ENCODE assay signal across 8 cellular contexts in genomic region chr11:128519353-128519752, GRCh38.
DNase-seq lines count a peak whose midpoint lies in the region; TF ChIP-seq lines count a peak whose summit lies in the region.

No MANE protein-coding gene starts in this region.

- H3K4me3 ChIP-seq in WERI-Rb-1 (ENCODE audit: low read depth, low read length) (no peak overlapping the region), kidney epithelial cell (ENCODE audit: low read depth, low read length) (peak overlapping the region; percentile 2), tibial nerve (peak overlapping the region; percentile 0 to 90 (median 47))

- no peaks in the 10 kb centered on the region for H3K9me3 Mint-ChIP-seq in activated naive CD4-positive, alpha-beta T cell treated with anti-CD3 and anti-CD28 coated beads, Interleukin-2, amount 50 U/mL, for 24 hours

- H3K36me3 ChIP-seq in WERI-Rb-1 (no peaks in the 10 kb centered on the region), kidney epithelial cell (ENCODE audit: control insufficient read depth, insufficient read depth, low read length) (no peaks in the 10 kb centered on the region), tibial nerve (no peaks in the 10 kb centered on the region)

- TF ChIP-seq CTCF in WERI-Rb-1 (IDR thresholded peaks at IDR 0.05; ENCODE audit: low read depth, low read length) (no peak), kidney epithelial cell (IDR thresholded peaks at IDR 0.05; ENCODE audit: insufficient read depth, low read length, poor library complexity, severe bottlenecking) (no peak), tibial nerve (IDR thresholded peaks at IDR 0.05) (no peak)

- H3K27me3 Mint-ChIP-seq in activated naive CD4-positive, alpha-beta T cell treated with anti-CD3 and anti-CD28 coated beads, Interleukin-2, amount 50 U/mL, for 24 hours, result no peaks in the 10 kb centered on the region

- H3K9me3 ChIP-seq in WERI-Rb-1 (ENCODE audit: severe bottlenecking) (no peaks in the 10 kb centered on the region), tibial nerve (no peaks in the 10 kb centered on the region)

- peaks cover 0 to 83% (median 50%) of the 10 kb centered on the region in 4 donors for H3K4me1 ChIP-seq in tibial nerve

- TF ChIP-seq POLR2A in tibial nerve (IDR thresholded peaks at IDR 0.05), result no peak

- H3K27ac ChIP-seq in WERI-Rb-1, result peak overlapping the region; percentile 54; the same call in 1 of the 2 replicates
- peak overlapping the region in 3 of 4 donors; percentile 96 to 99 (median 97) for H3K27ac ChIP-seq in tibial nerve

- H3K27me3 ChIP-seq in WERI-Rb-1 (ENCODE audit: insufficient read depth, low read depth, severe bottlenecking) (no peaks in the 10 kb centered on the region), kidney epithelial cell (ENCODE audit: control insufficient read depth, insufficient read depth, low read length) (no peaks in the 10 kb centered on the region), tibial nerve (no peaks in the 10 kb centered on the region)

- TF ChIP-seq EP300 in tibial nerve (IDR thresholded peaks at IDR 0.05), result no peak

- H3K36me3 Mint-ChIP-seq in activated naive CD4-positive, alpha-beta T cell treated with anti-CD3 and anti-CD28 coated beads, Interleukin-2, amount 50 U/mL, for 24 hours, result peaks cover 24% of the 10 kb centered on the region

- peak overlapping the region; percentile 97 for H3K4me3 Mint-ChIP-seq in activated naive CD4-positive, alpha-beta T cell treated with anti-CD3 and anti-CD28 coated beads, Interleukin-2, amount 50 U/mL, for 24 hours

- 65 to 72% methylated on average over 4 of the region's 4 CpGs for WGBS in tibial nerve, 2 donors

- peak overlapping the region; percentile 98 for H3K27ac Mint-ChIP-seq in activated naive CD4-positive, alpha-beta T cell treated with anti-CD3 and anti-CD28 coated beads, Interleukin-2, amount 50 U/mL, for 24 hours

- DNase-seq in activated naive CD4-positive, alpha-beta T cell treated with anti-CD3 and anti-CD28 coated beads, Interleukin-2, amount 50 U/mL, for 16 hours, result no peak
- DNase-seq in WERI-Rb-1 (no peak), kidney epithelial cell (ENCODE audit: low read depth) (no peak), tibial nerve (ENCODE audit: low spot score in 2 of 2) (no peak), GF-D8 (lab: John Stamatoyannopoulos, UW) (no peak), NCI-H2227 (lab: John Stamatoyannopoulos, UW; ENCODE audit: unreplicated experiment) (no peak)
- no peak for DNase-seq in activated CD8-positive, alpha-beta memory T cell treated with anti-CD3 and anti-CD28 coated beads for 24 hours

- peaks cover 57% of the 10 kb centered on the region for H3K4me1 Mint-ChIP-seq in activated naive CD4-positive, alpha-beta T cell treated with anti-CD3 and anti-CD28 coated beads, Interleukin-2, amount 50 U/mL, for 24 hours
